In genomic region chr2:173793649-173794565, GRCh38 we compare ENCODE assay signal across 22 cellular contexts.
DNase-seq lines count a peak whose midpoint lies in the region; ATAC-seq, FAIRE-seq and TF ChIP-seq lines count a peak whose summit lies in the region.
"Had no signal": no experiment of that assay in that cellular context is flagged by ENCODE, and none has a peak within 500 bp of the region (broad histone marks: within the 10 kb centered on the region; RNA-seq: fewer than 3 reads in every experiment).

No MANE protein-coding gene starts in this region.

- no peaks in the 10 kb centered on the region for H3K27me3 Mint-ChIP-seq in endodermal cell (ENCODE audit: insufficient read depth)
- peaks cover 31% of the 10 kb centered on the region for H3K27me3 Mint-ChIP-seq in stimulated activated naive CD8-positive, alpha-beta T cell treated with anti-CD3 and anti-CD28 coated beads, Interleukin-15, amount 100 ng/mL, for 72 hours

- H3K4me3 Mint-ChIP-seq in endodermal cell = no peak overlapping the region
- no peak overlapping the region for H3K4me3 Mint-ChIP-seq in stimulated activated naive CD8-positive, alpha-beta T cell treated with anti-CD3 and anti-CD28 coated beads, Interleukin-15, amount 100 ng/mL, for 72 hours

- ATAC-seq in pancreas = peak in 3 of 4 donors; percentile 44 to 67 (median 45)
- no peak for ATAC-seq in stimulated activated naive CD8-positive, alpha-beta T cell treated with anti-CD3 and anti-CD28 coated beads, Interleukin-15, amount 100 ng/mL, for 72 hours
- ATAC-seq in GM19463 (IDR thresholded peaks at IDR 0.05; ENCODE audit: unreplicated experiment) = no peak
- no peak for ATAC-seq in GM21723 (IDR thresholded peaks at IDR 0.05; ENCODE audit: unreplicated experiment)
- ATAC-seq: gastrocnemius medialis, GM12878, Panc1 had no signal

- TF ChIP-seq CTCF in endodermal cell (conservative IDR thresholded peaks at IDR 0.05) (no peak), pancreas (IDR thresholded peaks at IDR 0.05) (no peak)

- peak; percentile 13 for DNase-seq in DMS153 (lab: John Stamatoyannopoulos, UW)
- no peak for DNase-seq in DMS153 treated with DMSO at 0.1 percent for 48 hours (lab: John Stamatoyannopoulos, UW; ENCODE audit: unreplicated experiment)
- DNase-seq in NCI-H748 treated with DMSO at 0.1 percent for 48 hours (lab: John Stamatoyannopoulos, UW) = peak; percentile 43
- no peak for DNase-seq in endodermal cell
- peak in 2 of 6 donors; percentile 5 to 11 for DNase-seq in pancreas
- no peak for DNase-seq in stimulated activated naive CD8-positive, alpha-beta T cell treated with anti-CD3 and anti-CD28 coated beads, Interleukin-15, amount 100 ng/mL, for 72 hours
- DNase-seq: activated CD8-positive, alpha-beta memory T cell treated with anti-CD3 and anti-CD28 coated beads for 24 hours; adrenal gland; central memory CD4-positive, alpha-beta T cell; gastrocnemius medialis; NCI-H446; right lobe of liver; stimulated activated CD4-positive, alpha-beta T cell treated with anti-CD3 and anti-CD28 coated beads, Interleukin-2, amount 100 ng/mL, for 24 hours; WERI-Rb-1 had no signal

- no peak for FAIRE-seq in pancreas (lab: Jason Lieb, UNC)
- FAIRE-seq: GM12878 had no signal

- intact Hi-C loops in pancreas (cut with DNase I) = no loop called here

- no peaks in the 10 kb centered on the region for H3K4me1 ChIP-seq in endodermal cell (ENCODE audit: control insufficient read depth, insufficient read depth, low read length)
- H3K4me1 ChIP-seq in pancreas = peaks cover 0 to 4% (median 0%) of the 10 kb centered on the region in 3 donors
- H3K4me1 ChIP-seq: adrenal gland, gastrocnemius medialis, right lobe of liver had no signal

- peaks cover 8% of the 10 kb centered on the region for H3K4me1 Mint-ChIP-seq in endodermal cell
- no peaks in the 10 kb centered on the region for H3K4me1 Mint-ChIP-seq in stimulated activated naive CD8-positive, alpha-beta T cell treated with anti-CD3 and anti-CD28 coated beads, Interleukin-15, amount 100 ng/mL, for 72 hours

- H3K36me3 ChIP-seq in endodermal cell (ENCODE audit: control insufficient read depth, insufficient read depth, low read length) (no peaks in the 10 kb centered on the region), pancreas (no peaks in the 10 kb centered on the region)
- H3K36me3 ChIP-seq: adrenal gland, gastrocnemius medialis, HAP-1, right lobe of liver, WERI-Rb-1 had no signal

- no peaks in the 10 kb centered on the region for H3K9me3 Mint-ChIP-seq in endodermal cell
- no peaks in the 10 kb centered on the region for H3K9me3 Mint-ChIP-seq in stimulated activated naive CD8-positive, alpha-beta T cell treated with anti-CD3 and anti-CD28 coated beads, Interleukin-15, amount 100 ng/mL, for 72 hours
- H3K9me3 Mint-ChIP-seq: activated T-helper 2 cell treated with anti-CD3 and anti-CD28 coated beads, Interferon-gamma antibody, Interleukin-2, Interleukin-4, amounts not matched to agents 10 μg/mL and 5 μg/mL and 100 μg/mL, durations not matched to agents 14 hours and 24 hours and 36 hours had no signal

- peak overlapping the region; percentile 22 for H3K27ac Mint-ChIP-seq in endodermal cell
- no peak overlapping the region for H3K27ac Mint-ChIP-seq in stimulated activated naive CD8-positive, alpha-beta T cell treated with anti-CD3 and anti-CD28 coated beads, Interleukin-15, amount 100 ng/mL, for 72 hours
- H3K27ac Mint-ChIP-seq: activated T-helper 2 cell treated with anti-CD3 and anti-CD28 coated beads, Interferon-gamma antibody, Interleukin-2, Interleukin-4, amounts not matched to agents 10 μg/mL and 5 μg/mL and 100 μg/mL, durations not matched to agents 14 hours and 24 hours and 36 hours had no signal

- no peak overlapping the region for H3K27ac ChIP-seq in endodermal cell (ENCODE audit: low read depth, low read length)
- no peak overlapping the region for H3K27ac ChIP-seq in pancreas
- H3K27ac ChIP-seq: 22Rv1, adrenal gland, C4-2B, gastrocnemius medialis, right lobe of liver, WERI-Rb-1 had no signal

- H3K4me3 ChIP-seq in endodermal cell (ENCODE audit: low read length) (no peak overlapping the region), pancreas (no peak overlapping the region)
- H3K4me3 ChIP-seq: adrenal gland, gastrocnemius medialis, GM12878, HAP-1, right lobe of liver had no signal

- H3K9me3 ChIP-seq in endodermal cell (ENCODE audit: control insufficient read depth, low read length) (no peaks in the 10 kb centered on the region), pancreas (no peaks in the 10 kb centered on the region)
- H3K9me3 ChIP-seq: adrenal gland, gastrocnemius medialis, HAP-1, right lobe of liver had no signal

- no peaks in the 10 kb centered on the region for H3K27me3 ChIP-seq in endodermal cell (ENCODE audit: control insufficient read depth, insufficient read depth, low read length, poor library complexity, severe bottlenecking)
- H3K27me3 ChIP-seq in pancreas = no peaks in the 10 kb centered on the region
- H3K27me3 ChIP-seq: adrenal gland, gastrocnemius medialis, right lobe of liver had no signal

- WGBS in endodermal cell (ENCODE audit: insufficient coverage in 1 of 2, insufficient read length in 1 of 2), 2 experiments = 78 to 84% methylated on average over 7 to 12 of the region's 12 CpGs
- 28 to 31% methylated on average over 12 of the region's 12 CpGs for WGBS in pancreas, 2 donors

- H3K9ac ChIP-seq in endodermal cell (ENCODE audit: extremely low read depth, low read length, poor library complexity, severe bottlenecking) = no peak overlapping the region

- no peaks in the 10 kb centered on the region for H3K36me3 Mint-ChIP-seq in endodermal cell (ENCODE audit: low read depth)

Comparison
In these comparisons a context has a peak if more than half of its experiments do, and no peak if none do; other contexts are left out.
1. DNase-seq: peak in DMS153 (single experiment) and NCI-H748 treated with DMSO at 0.1 percent for 48 hours (single experiment); none in DMS153 treated with DMSO at 0.1 percent for 48 hours (single experiment), endodermal cell (single experiment) and stimulated activated naive CD8-positive, alpha-beta T cell treated with anti-CD3 and anti-CD28 coated beads, Interleukin-15, amount 100 ng/mL, for 72 hours (0 of 2).
2. ATAC-seq: peak in pancreas (3 of 4); none in stimulated activated naive CD8-positive, alpha-beta T cell treated with anti-CD3 and anti-CD28 coated beads, Interleukin-15, amount 100 ng/mL, for 72 hours (single experiment), GM19463 (single experiment) and GM21723 (single experiment).